In genomic region chr5:14837423-14838122, GRCh38 we compare ENCODE assay signal across 3 cellular contexts. TPM values are rescaled to one million over a fixed set of nuclear protein-coding genes. Genes with fewer than 3 reads are reported as not detected.
DNase-seq lines count a peak whose midpoint lies in the region; ATAC-seq, FAIRE-seq and TF ChIP-seq lines count a peak whose summit lies in the region.
"Not testable (repeated sequence)": the region's sequence is repeated elsewhere in the genome, so short reads cannot be mapped to it uniquely, and the experiment has no call there.

No MANE protein-coding gene starts in this region.

- BruUV-seq in K562 (replicated peaks; lab: Mats Ljungman, UMichigan) = not testable (repeated sequence)

- not testable (repeated sequence) for H3K4me3 Mint-ChIP-seq in osteocyte (ENCODE audit: unreplicated experiment)

- not testable (repeated sequence) for TF ChIP-seq EP300 in K562 (IDR thresholded peaks at IDR 0.05; ENCODE audit: low read length)

- H3K27me3 ChIP-seq in K562 (ENCODE audit: control insufficient read depth in 2 of 2, insufficient read depth in 2 of 2, low read length in 2 of 2) = not testable (repeated sequence)

- in situ Hi-C loops in K562 (cut with MboI) = not testable (repeated sequence)

- not testable (repeated sequence) for DNase-seq in K562 (ENCODE audit: extremely low read depth in 1 of 4, low spot score in 3 of 4)
- peak; percentile 27 for DNase-seq in osteocyte (ENCODE audit: extremely low spot score, unreplicated experiment)

- WGBS in K562 (ENCODE audit: insufficient coverage, low coverage, missing lambda C conversion rate) = 27% methylated on average over 5 of the region's 7 CpGs

- not testable (repeated sequence) for TF ChIP-seq CTCF in HEK293 (tag by site-specific recombination; IDR thresholded peaks at IDR 0.05); K562 (IDR thresholded peaks at IDR 0.05 in 2 of 3, conservative IDR thresholded peaks at IDR 0.05 in 1 of 3; ENCODE audit: insufficient read depth in 2 of 3, low read depth in 1 of 3, low read length in 3 of 3); osteocyte (IDR thresholded peaks at IDR 0.05)

- H3K9ac ChIP-seq in K562 (ENCODE audit: insufficient read depth in 1 of 2, low read depth in 2 of 2, low read length in 2 of 2) = not testable (repeated sequence)

- TF ChIP-seq RAD21 in K562 (CRISPR knock-in tag; conservative IDR thresholded peaks at IDR 0.05 in 1 of 2, IDR thresholded peaks at IDR 0.05 in 1 of 2) = not testable (repeated sequence)

- H3K27me3 Mint-ChIP-seq in osteocyte (ENCODE audit: unreplicated experiment) = not testable (repeated sequence)

- FAIRE-seq in K562 (lab: Jason Lieb, UNC) = not testable (repeated sequence)

- not testable (repeated sequence) for H3K9me3 ChIP-seq in HEK293 (ENCODE audit: control insufficient read depth, insufficient read depth, low read depth, low read length); K562 (replicated peaks; ENCODE audit: control insufficient read depth, insufficient read depth, low read depth, low read length)

- POLR2A ChIA-PET in HEK293 (lab: Yijun Ruan, JAX); K562 (lab: Yijun Ruan, JAX): not testable (repeated sequence)

- H3K4me2 ChIP-seq in K562 (ENCODE audit: insufficient read depth, low read length) = not testable (repeated sequence)

- not testable (repeated sequence) for H3K27ac Mint-ChIP-seq in osteocyte (ENCODE audit: unreplicated experiment)

- not testable (repeated sequence) for H3K27ac ChIP-seq in HEK293 (ENCODE audit: extremely low read depth, low read depth, low read length); K562 (ENCODE audit: extremely low read depth, low read depth, low read length)

- TF ChIP-seq POLR2A in K562 (conservative IDR thresholded peaks at IDR 0.05) = not testable (repeated sequence)

- not testable (repeated sequence) for H3K4me3 ChIP-seq in HEK293 (ENCODE audit: low read depth, low read length); K562

- not testable (repeated sequence) for H4K20me1 ChIP-seq in K562 (replicated peaks; ENCODE audit: control insufficient read depth, insufficient read depth, low read length)

- not testable (repeated sequence) for H3K36me3 ChIP-seq in HEK293 (ENCODE audit: control insufficient read depth in 2 of 2, insufficient read depth in 1 of 2, low read length in 2 of 2); K562 (ENCODE audit: control insufficient read depth, insufficient read depth, low read length)

- not testable (repeated sequence) for H3K9me3 Mint-ChIP-seq in osteocyte (ENCODE audit: unreplicated experiment)

- H3K4me1 ChIP-seq in HEK293 (ENCODE audit: control insufficient read depth, insufficient read depth, low read length); K562 (replicated peaks in 1 of 2; ENCODE audit: control insufficient read depth in 2 of 2, insufficient read depth in 2 of 2, low read length in 2 of 2): not testable (repeated sequence)

- not testable (repeated sequence) for H3K36me3 Mint-ChIP-seq in osteocyte (ENCODE audit: unreplicated experiment)

- intact Hi-C loops in K562 (cut with micrococcal nuclease) = not testable (repeated sequence)

- not testable (repeated sequence) for H2AFZ ChIP-seq in K562 (ENCODE audit: low read depth, low read length)

- not testable (repeated sequence) for H3K4me1 Mint-ChIP-seq in osteocyte (ENCODE audit: unreplicated experiment)

- not testable (repeated sequence) for ATAC-seq in K562

- not testable (repeated sequence) for H3K79me2 ChIP-seq in K562 (ENCODE audit: control insufficient read depth, insufficient read depth, low read length)

- H3K9me1 ChIP-seq in K562 (ENCODE audit: control insufficient read depth, insufficient read depth, low read length) = not testable (repeated sequence)

- CTCF ChIA-PET in HEK293 (lab: Yijun Ruan, JAX); K562 (lab: Yijun Ruan, JAX; ENCODE audit: low intra/inter-chr PET ratio): not testable (repeated sequence)

TF ChIP-seq in HEK293, 187 proteins besides CTCF, POLR2A, EP300 and RAD21 (continues in another document):
- TF ChIP-seq ZNF280D (tag by site-specific recombination; IDR thresholded peaks at IDR 0.05) = 0 out of 2 replicates have a peak, but pooled peaks have one; percentile 41
- peak; percentile 81 for TF ChIP-seq ZNF580 (tag by site-specific recombination; IDR thresholded peaks at IDR 0.05)
- peak; percentile 92 for TF ChIP-seq ZNF184 (tag by site-specific recombination; IDR thresholded peaks at IDR 0.05)
- peak; percentile 97 for TF ChIP-seq ZNF146 (tag by site-specific recombination; IDR thresholded peaks at IDR 0.05)

TF ChIP-seq in K562, 482 proteins besides CTCF, POLR2A, EP300 and RAD21:
- peak; percentile 67 for TF ChIP-seq ZNF146 (CRISPR knock-in tag; IDR thresholded peaks at IDR 0.05; ENCODE audit: unreplicated experiment)

RNA-seq across cellular contexts. Expression of gene ANKH, which starts 34.0 kb away (rescaled TPM):
- 15.5 and 25.4 TPM in 2 replicates for total RNA-seq in K562 (2011; cell fraction: chromatin; rRNA removed; ENCODE audit: low replicate concordance)
- total RNA-seq in K562 (2011; cell fraction: nucleolus; rRNA removed) = 13.8 and 14.9 TPM in 2 replicates
- 20.8 and 36.6 TPM in 2 replicates for total RNA-seq in K562 (2011; cell fraction: nucleoplasm; rRNA removed)
- total RNA-seq in K562 (2014; rRNA removed) (1.3 and 3.1 TPM in 2 replicates), K562 (2014; rRNA removed; fragmentation: Illumina TruSeq; extraction: Trizol) (4.4 and 4.5 TPM in 2 replicates), K562 (2015; rRNA removed; fragmentation: Illumina TruSeq; extraction: Trizol) (2.8 and 3.2 TPM in 2 replicates), K562 (2021) (12.2 and 13.4 TPM in 2 replicates), osteocyte (44.6 and 50.8 TPM in 2 replicates)
- polyA plus RNA-seq in K562 (2011; rRNA removed) (8.8 and 9.2 TPM in 2 replicates), K562 (2014; fragmentation: Illumina TruSeq; extraction: Trizol) (5.9 and 9.9 TPM in 2 replicates), K562 (2014; fragmentation: Nextera tagmentation; extraction: Ambion mirVana) (under 1 TPM; 0.79 to 0.99 TPM), K562 (2014; rRNA removed) (7.2 and 8.5 TPM in 2 replicates)
- polyA plus RNA-seq in K562 (2011; cell fraction: cytosol; rRNA removed) = 8.2 and 8.9 TPM in 2 replicates
- 6.1 and 6.8 TPM in 2 replicates for polyA plus RNA-seq in K562 (2011; cell fraction: nucleus; rRNA removed)
- 6.7 and 8.7 TPM in 2 replicates for polyA plus RNA-seq in K562 (2012)
- 7.1 and 7.9 TPM in 2 replicates for polyA minus RNA-seq in K562 (2011; rRNA and poly(A)+ RNA removed)
- polyA minus RNA-seq in K562 (2011; cell fraction: cytosol; rRNA and poly(A)+ RNA removed) = 5.2 and 7.8 TPM in 2 replicates
- polyA minus RNA-seq in K562 (2011; cell fraction: nucleus; rRNA and poly(A)+ RNA removed) = 8.1 and 9.0 TPM in 2 replicates
